1 cellular context compared by ENCODE assay signal in the genomic region with DNA sequence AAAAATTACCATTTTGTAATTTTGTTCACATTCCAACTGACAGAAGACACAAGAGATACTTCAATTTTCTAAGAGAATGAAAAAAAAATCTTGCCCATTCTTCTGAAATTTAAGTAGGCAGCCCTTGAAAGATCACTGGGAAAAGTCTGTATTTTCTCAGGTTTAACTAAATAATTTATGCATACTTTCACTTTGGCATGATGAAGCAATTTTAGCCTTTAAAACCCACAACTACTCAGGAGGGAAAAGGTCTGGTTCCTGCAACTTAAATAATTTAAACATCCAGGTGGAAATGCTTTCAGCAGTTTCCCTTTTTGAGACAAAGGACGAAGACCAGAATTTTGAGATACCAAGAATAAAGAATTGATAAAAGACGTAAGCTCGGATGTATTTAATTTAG.
TF ChIP-seq lines count a peak whose summit lies in the region.

No MANE protein-coding gene starts in this region.

TF ChIP-seq in K562, 482 proteins besides CTCF, POLR2A, EP300 and RAD21 (continued from another document):
- peak; percentile 30; the same call in 1 of the 2 replicates for TF ChIP-seq ZNF316 (IDR thresholded peaks at IDR 0.05)
- no peak for TF ChIP-seq HEY1 (CRISPR knock-in tag; IDR thresholded peaks at IDR 0.05; ENCODE audit: borderline replicate concordance)
- no peak for TF ChIP-seq SMAD1 (IDR thresholded peaks at IDR 0.05; ENCODE audit: low read depth, low read length, partially characterized antibody)
- TF ChIP-seq TRIM28 (IDR thresholded peaks at IDR 0.05) = no peak
- peak; percentile 27; the same call in 1 of the 2 replicates for TF ChIP-seq MAFG (tag; conservative IDR thresholded peaks at IDR 0.05)
- TF ChIP-seq KLF6 (CRISPR knock-in tag; IDR thresholded peaks at IDR 0.05; ENCODE audit: borderline replicate concordance) = no peak
- TF ChIP-seq HNRNPH1 (optimal IDR thresholded peaks at IDR 0.05; ENCODE audit: low read depth, low read length) = no peak
- TF ChIP-seq ARNT (IDR thresholded peaks at IDR 0.05) = no peak
- TF ChIP-seq, protein P1, sequence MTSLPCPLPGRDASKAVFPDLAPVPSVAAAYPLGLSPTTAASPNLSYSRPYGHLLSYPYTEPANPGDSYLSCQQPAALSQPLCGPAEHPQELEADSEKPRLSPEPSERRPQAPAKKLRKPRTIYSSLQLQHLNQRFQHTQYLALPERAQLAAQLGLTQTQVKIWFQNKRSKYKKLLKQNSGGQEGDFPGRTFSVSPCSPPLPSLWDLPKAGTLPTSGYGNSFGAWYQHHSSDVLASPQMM (CRISPR knock-in tag; IDR thresholded peaks at IDR 0.05) = no peak
- TF ChIP-seq HDAC3 (IDR thresholded peaks at IDR 0.05; ENCODE audit: borderline replicate concordance, partially characterized antibody) = no peak
- TF ChIP-seq ZNF76 (CRISPR knock-in tag; IDR thresholded peaks at IDR 0.05; ENCODE audit: borderline replicate concordance) = no peak
- TF ChIP-seq, protein P2, sequence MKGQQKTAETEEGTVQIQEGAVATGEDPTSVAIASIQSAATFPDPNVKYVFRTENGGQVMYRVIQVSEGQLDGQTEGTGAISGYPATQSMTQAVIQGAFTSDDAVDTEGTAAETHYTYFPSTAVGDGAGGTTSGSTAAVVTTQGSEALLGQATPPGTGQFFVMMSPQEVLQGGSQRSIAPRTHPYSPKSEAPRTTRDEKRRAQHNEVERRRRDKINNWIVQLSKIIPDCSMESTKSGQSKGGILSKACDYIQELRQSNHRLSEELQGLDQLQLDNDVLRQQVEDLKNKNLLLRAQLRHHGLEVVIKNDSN (CRISPR knock-in tag; IDR thresholded peaks at IDR 0.05) = no peak
- TF ChIP-seq NFIX (CRISPR knock-in tag; IDR thresholded peaks at IDR 0.05; ENCODE audit: low read depth) = no peak
- no peak for TF ChIP-seq ZNF431 (CRISPR knock-in tag; IDR thresholded peaks at IDR 0.05)
- TF ChIP-seq, protein P3, sequence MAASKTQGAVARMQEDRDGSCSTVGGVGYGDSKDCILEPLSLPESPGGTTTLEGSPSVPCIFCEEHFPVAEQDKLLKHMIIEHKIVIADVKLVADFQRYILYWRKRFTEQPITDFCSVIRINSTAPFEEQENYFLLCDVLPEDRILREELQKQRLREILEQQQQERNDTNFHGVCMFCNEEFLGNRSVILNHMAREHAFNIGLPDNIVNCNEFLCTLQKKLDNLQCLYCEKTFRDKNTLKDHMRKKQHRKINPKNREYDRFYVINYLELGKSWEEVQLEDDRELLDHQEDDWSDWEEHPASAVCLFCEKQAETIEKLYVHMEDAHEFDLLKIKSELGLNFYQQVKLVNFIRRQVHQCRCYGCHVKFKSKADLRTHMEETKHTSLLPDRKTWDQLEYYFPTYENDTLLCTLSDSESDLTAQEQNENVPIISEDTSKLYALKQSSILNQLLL (CRISPR knock-in tag; IDR thresholded peaks at IDR 0.05; ENCODE audit: borderline replicate concordance) = no peak
- TF ChIP-seq TRIM24 (IDR thresholded peaks at IDR 0.05) = no peak
- TF ChIP-seq, protein P4, sequence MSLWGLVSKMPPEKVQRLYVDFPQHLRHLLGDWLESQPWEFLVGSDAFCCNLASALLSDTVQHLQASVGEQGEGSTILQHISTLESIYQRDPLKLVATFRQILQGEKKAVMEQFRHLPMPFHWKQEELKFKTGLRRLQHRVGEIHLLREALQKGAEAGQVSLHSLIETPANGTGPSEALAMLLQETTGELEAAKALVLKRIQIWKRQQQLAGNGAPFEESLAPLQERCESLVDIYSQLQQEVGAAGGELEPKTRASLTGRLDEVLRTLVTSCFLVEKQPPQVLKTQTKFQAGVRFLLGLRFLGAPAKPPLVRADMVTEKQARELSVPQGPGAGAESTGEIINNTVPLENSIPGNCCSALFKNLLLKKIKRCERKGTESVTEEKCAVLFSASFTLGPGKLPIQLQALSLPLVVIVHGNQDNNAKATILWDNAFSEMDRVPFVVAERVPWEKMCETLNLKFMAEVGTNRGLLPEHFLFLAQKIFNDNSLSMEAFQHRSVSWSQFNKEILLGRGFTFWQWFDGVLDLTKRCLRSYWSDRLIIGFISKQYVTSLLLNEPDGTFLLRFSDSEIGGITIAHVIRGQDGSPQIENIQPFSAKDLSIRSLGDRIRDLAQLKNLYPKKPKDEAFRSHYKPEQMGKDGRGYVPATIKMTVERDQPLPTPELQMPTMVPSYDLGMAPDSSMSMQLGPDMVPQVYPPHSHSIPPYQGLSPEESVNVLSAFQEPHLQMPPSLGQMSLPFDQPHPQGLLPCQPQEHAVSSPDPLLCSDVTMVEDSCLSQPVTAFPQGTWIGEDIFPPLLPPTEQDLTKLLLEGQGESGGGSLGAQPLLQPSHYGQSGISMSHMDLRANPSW (CRISPR knock-in tag; IDR thresholded peaks at IDR 0.05) = no peak
- TF ChIP-seq, protein P5, sequence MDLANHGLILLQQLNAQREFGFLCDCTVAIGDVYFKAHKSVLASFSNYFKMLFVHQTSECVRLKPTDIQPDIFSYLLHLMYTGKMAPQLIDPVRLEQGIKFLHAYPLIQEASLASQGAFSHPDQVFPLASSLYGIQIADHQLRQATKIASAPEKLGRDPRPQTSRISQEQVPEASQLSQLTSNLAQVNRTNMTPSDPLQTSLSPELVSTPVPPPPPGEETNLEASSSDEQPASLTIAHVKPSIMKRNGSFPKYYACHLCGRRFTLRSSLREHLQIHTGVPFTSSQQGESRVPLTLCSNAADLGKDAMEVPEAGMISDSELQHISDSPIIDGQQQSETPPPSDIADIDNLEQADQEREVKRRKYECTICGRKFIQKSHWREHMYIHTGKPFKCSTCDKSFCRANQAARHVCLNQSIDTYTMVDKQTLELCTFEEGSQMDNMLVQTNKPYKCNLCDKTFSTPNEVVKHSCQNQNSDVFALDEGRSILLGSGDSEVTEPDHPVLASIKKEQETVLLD (IDR thresholded peaks at IDR 0.05) = no peak
- no peak for TF ChIP-seq RBM25 (IDR thresholded peaks at IDR 0.05; ENCODE audit: low read depth, low read length, severe bottlenecking)
- TF ChIP-seq CEBPG (CRISPR knock-in tag; IDR thresholded peaks at IDR 0.05) = no peak
- peak in 1 of 2 experiments; percentile 70; a peak in 2 of 4 replicates for TF ChIP-seq CEBPG (tag; conservative IDR thresholded peaks at IDR 0.05 in 1 of 2, IDR thresholded peaks at IDR 0.05 in 1 of 2)
TF ChIP-seq in K562: peak in this region for 6.
